Comparison of ENCODE assay signal across 16 cellular contexts in the genomic region with DNA sequence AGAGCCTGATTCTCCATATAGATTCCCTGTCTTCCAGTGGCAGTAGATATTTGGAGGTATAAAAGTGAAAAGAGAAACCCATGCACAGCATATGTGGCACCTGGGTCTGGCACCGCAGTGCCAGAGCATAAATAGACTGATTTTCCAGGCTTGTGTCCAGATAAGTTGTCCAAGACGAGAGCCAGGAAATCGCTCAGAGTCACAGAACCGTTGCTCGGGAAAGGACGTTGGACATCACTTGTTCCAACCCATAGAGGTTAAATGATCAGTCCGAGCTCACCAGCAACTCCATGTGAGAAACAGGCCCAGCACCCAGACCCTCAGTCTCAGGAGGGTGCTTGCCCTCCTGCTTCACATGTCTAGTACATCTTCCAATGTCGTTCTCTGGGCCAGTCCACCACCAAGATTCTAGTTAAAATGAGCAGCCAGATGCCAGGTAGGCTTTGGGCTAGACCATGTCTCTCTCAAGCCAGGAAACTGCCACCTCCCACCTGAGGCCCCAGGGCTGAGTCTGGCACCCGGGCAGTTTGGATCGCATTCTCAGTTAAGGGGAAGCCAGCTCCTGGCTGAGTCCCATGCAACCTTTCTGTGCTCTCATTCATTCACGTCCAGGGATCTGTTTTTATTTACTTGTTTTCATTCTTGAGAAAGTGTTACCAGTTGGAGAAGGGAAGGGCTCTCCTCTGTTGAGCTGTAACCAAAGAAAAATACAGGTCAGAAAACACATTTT.
DNase-seq lines count a peak whose midpoint lies in the region; ATAC-seq and TF ChIP-seq lines count a peak whose summit lies in the region.
"Had no signal": no experiment of that assay in that cellular context is flagged by ENCODE, and none has a peak within 500 bp of the region (broad histone marks: within the 10 kb centered on the region; RNA-seq: fewer than 3 reads in every experiment).

No MANE protein-coding gene starts in this region.

- no peaks in the 10 kb centered on the region for H3K9me3 Mint-ChIP-seq in osteocyte (ENCODE audit: unreplicated experiment)
- H3K9me3 Mint-ChIP-seq: central memory CD8-positive, alpha-beta T cell had no signal

- DNase-seq in Right ventricle myocardium inferior (ENCODE audit: missing footprints) (no peak), medulla oblongata (ENCODE audit: extremely low spot score) (peak; percentile 75), thoracic aorta (ENCODE audit: low spot score) (no peak), iPS-NIHi7 (ENCODE audit: extremely low spot score) (no peak), T-helper 9 cell (no peak), osteocyte (ENCODE audit: extremely low spot score, unreplicated experiment) (no peak)
- DNase-seq in stimulated activated naive CD8-positive, alpha-beta T cell treated with anti-CD3 and anti-CD28 coated beads, Interleukin-15, Interleukin-2, amounts not matched to agents 100 U/mL and 50 U/mL, for 24 hours: no peak
- DNase-seq: adrenal gland, BE2C, left colon, NCI-H510A treated with DMSO at 0.1 percent for 48 hours, pancreas, SK-N-SH, spleen had no signal

- intact Hi-C loops in Right ventricle myocardium inferior (cut with DNase I): loop anchor here (5.0 kb wide), 3 partner anchors 119 to 294 kb away; partner anchors contain the start of gene LIMCH1

- H3K9me3 ChIP-seq in thoracic aorta: no peaks in the 10 kb centered on the region
- H3K9me3 ChIP-seq: adrenal gland, BE2C, pancreas, SK-N-SH, spleen had no signal

- no peaks in the 10 kb centered on the region for H3K27me3 ChIP-seq in thoracic aorta (replicated peaks; ENCODE audit: insufficient read depth)
- H3K27me3 ChIP-seq: adrenal gland, BE2C, spleen had no signal

- peaks cover 22% of the 10 kb centered on the region for H3K27me3 Mint-ChIP-seq in osteocyte (ENCODE audit: unreplicated experiment)
- H3K27me3 Mint-ChIP-seq: central memory CD8-positive, alpha-beta T cell had no signal

- TF ChIP-seq CTCF in thoracic aorta (IDR thresholded peaks at IDR 0.05) (no peak), osteocyte (IDR thresholded peaks at IDR 0.05) (no peak)

- no peak overlapping the region for H3K4me3 Mint-ChIP-seq in osteocyte (ENCODE audit: unreplicated experiment)
- H3K4me3 Mint-ChIP-seq: central memory CD8-positive, alpha-beta T cell had no signal

- peaks cover 3% of the 10 kb centered on the region for H3K36me3 ChIP-seq in thoracic aorta
- H3K36me3 ChIP-seq: adrenal gland, pancreas had no signal

- no peaks in the 10 kb centered on the region for H3K36me3 Mint-ChIP-seq in osteocyte (ENCODE audit: unreplicated experiment)

- no peaks in the 10 kb centered on the region for H3K4me1 Mint-ChIP-seq in osteocyte (ENCODE audit: unreplicated experiment)
- H3K4me1 Mint-ChIP-seq: central memory CD8-positive, alpha-beta T cell had no signal

- ATAC-seq in Right ventricle myocardium inferior (peak; percentile 85), thoracic aorta (ENCODE audit: insufficient number of reproducible peaks, low FRiP score, low read depth) (peak; percentile 58)
- no peak for ATAC-seq in stimulated activated naive CD8-positive, alpha-beta T cell treated with anti-CD3 and anti-CD28 coated beads, Interleukin-15, Interleukin-2, amounts not matched to agents 100 U/mL and 50 U/mL, for 24 hours
- ATAC-seq: left colon, pancreas had no signal

- H3K4me3 ChIP-seq in thoracic aorta: no peak overlapping the region
- H3K4me3 ChIP-seq: adrenal gland, pancreas, spleen had no signal

- peaks cover 9 to 27% of the 10 kb centered on the region in 2 donors for H3K4me1 ChIP-seq in thoracic aorta (ENCODE audit: control insufficient read depth in 1 of 2, low read depth in 2 of 2)
- H3K4me1 ChIP-seq: adrenal gland, pancreas, spleen had no signal

- H3K27ac Mint-ChIP-seq in osteocyte (ENCODE audit: unreplicated experiment): no peak overlapping the region

- H3K27ac ChIP-seq in angular gyrus (ENCODE audit: low read depth, low read length): peak overlapping the region; percentile 23
- H3K27ac ChIP-seq in thoracic aorta: peak overlapping the region; percentile 61 to 64
- H3K27ac ChIP-seq: adrenal gland, pancreas had no signal
